In the genomic region with DNA sequence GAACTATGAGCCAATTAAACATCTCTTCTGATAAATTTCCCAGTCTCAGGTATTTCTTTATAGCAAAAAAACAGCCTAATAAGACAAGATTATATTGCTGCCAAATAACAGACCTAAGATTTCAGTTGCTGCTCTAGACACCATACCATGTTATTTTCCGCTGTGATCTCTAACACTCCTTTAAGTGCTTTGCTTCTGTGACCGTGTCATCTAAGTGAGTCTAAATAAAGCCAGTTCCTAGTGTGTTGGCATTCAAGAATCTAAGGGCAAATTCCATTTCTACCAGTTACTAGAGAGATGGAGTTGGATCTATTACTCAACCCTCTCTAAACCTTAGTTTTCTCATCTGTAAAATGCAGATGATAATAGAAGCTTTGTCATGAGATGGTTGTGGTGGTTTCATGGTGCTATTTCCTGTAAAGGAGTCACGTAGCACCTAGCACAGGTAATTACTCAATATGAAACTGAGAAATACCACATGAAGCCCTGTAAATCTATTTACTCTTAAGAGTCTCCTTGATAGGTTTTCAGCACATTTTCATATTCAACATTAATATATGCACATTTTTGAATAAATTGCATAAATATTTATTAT, we compare ENCODE assay signal across 12 cellular contexts. TPM values are rescaled to one million over a fixed set of nuclear protein-coding genes. Genes with fewer than 3 reads are reported as not detected.
DNase-seq lines count a peak whose midpoint lies in the region; ATAC-seq and TF ChIP-seq lines count a peak whose summit lies in the region.
"Had no signal": no experiment of that assay in that cellular context is flagged by ENCODE, and none has a peak within 500 bp of the region (broad histone marks: within the 10 kb centered on the region; RNA-seq: fewer than 3 reads in every experiment).

No MANE protein-coding gene starts in this region.

- H3K27ac Mint-ChIP-seq in T-helper 2 cell treated with Interferon-gamma antibody and Interleukin-4, amounts not matched to agents 5 μg/mL and 100 μg/mL, for 36 hours, result peak overlapping the region; percentile 61
- H3K27ac Mint-ChIP-seq in CD14-positive monocyte, result no peak overlapping the region
- H3K27ac Mint-ChIP-seq: activated naive CD4-positive, alpha-beta T cell treated with anti-CD3 and anti-CD28 coated beads, Interleukin-2, amount 10 ng/mL, durations not matched to agents 7 days and 5 days; WTC11 had no signal

- peaks cover 22% of the 10 kb centered on the region for H3K9me3 Mint-ChIP-seq in T-helper 2 cell treated with Interferon-gamma antibody and Interleukin-4, amounts not matched to agents 5 μg/mL and 100 μg/mL, for 36 hours
- peaks cover 0 to 13% (median 4%) of the 10 kb centered on the region in 7 donors for H3K9me3 Mint-ChIP-seq in CD14-positive monocyte
- H3K9me3 Mint-ChIP-seq: WTC11 had no signal

- DNase-seq in activated CD4-positive, CD25-positive, alpha-beta regulatory T cell treated with anti-CD3 and anti-CD28 coated beads, Interleukin-2, amount 50 U/mL, for 72 hours, result no peak
- DNase-seq in T-helper 2 cell treated with Interferon-gamma antibody and Interleukin-4, amounts not matched to agents 5 μg/mL and 100 μg/mL, for 36 hours (ENCODE audit: low spot score), result no peak
- DNase-seq in foreskin melanocyte, result no peak
- no peak for DNase-seq in Kasumi-1 (lab: John Stamatoyannopoulos, UW)
- no peak for DNase-seq in CD14-positive monocyte (ENCODE audit: low spot score)
- DNase-seq: activated naive CD4-positive, alpha-beta T cell treated with anti-CD3 and anti-CD28 coated beads, Interleukin-2, amount 10 ng/mL, durations not matched to agents 7 days and 5 days; lower lobe of right lung; stimulated activated CD4-positive, alpha-beta T cell treated with anti-CD3 and anti-CD28 coated beads, Interleukin-4, amount 100 ng/mL, for 4 hours had no signal

- peak; percentile 56 to 65 for ATAC-seq in activated CD4-positive, CD25-positive, alpha-beta regulatory T cell treated with anti-CD3 and anti-CD28 coated beads, Interleukin-2, amount 50 U/mL, for 24 hours
- ATAC-seq in GM21367 (IDR thresholded peaks at IDR 0.05; ENCODE audit: unreplicated experiment), result peak; percentile 92
- peak; percentile 60 for ATAC-seq in HG03045 (IDR thresholded peaks at IDR 0.05; ENCODE audit: unreplicated experiment)
- ATAC-seq: lower lobe of right lung, WTC11 had no signal

- no peaks in the 10 kb centered on the region for H3K27me3 Mint-ChIP-seq in T-helper 2 cell treated with Interferon-gamma antibody and Interleukin-4, amounts not matched to agents 5 μg/mL and 100 μg/mL, for 36 hours (ENCODE audit: low read depth)
- H3K27me3 Mint-ChIP-seq in CD14-positive monocyte (ENCODE audit: low read depth in 3 of 3), result no peaks in the 10 kb centered on the region
- H3K27me3 Mint-ChIP-seq: activated naive CD4-positive, alpha-beta T cell treated with anti-CD3 and anti-CD28 coated beads, Interleukin-2, amount 10 ng/mL, durations not matched to agents 7 days and 5 days had no signal

- H3K4me3 Mint-ChIP-seq in T-helper 2 cell treated with Interferon-gamma antibody and Interleukin-4, amounts not matched to agents 5 μg/mL and 100 μg/mL, for 36 hours, result no peak overlapping the region
- no peak overlapping the region for H3K4me3 Mint-ChIP-seq in CD14-positive monocyte
- H3K4me3 Mint-ChIP-seq: activated naive CD4-positive, alpha-beta T cell treated with anti-CD3 and anti-CD28 coated beads, Interleukin-2, amount 10 ng/mL, durations not matched to agents 7 days and 5 days; WTC11 had no signal

- intact Hi-C loops in CD14-positive monocyte (cut with micrococcal nuclease), result no loop called here

- no peaks in the 10 kb centered on the region for H3K36me3 Mint-ChIP-seq in T-helper 2 cell treated with Interferon-gamma antibody and Interleukin-4, amounts not matched to agents 5 μg/mL and 100 μg/mL, for 36 hours (ENCODE audit: low read depth)
- H3K36me3 Mint-ChIP-seq in CD14-positive monocyte, result no peaks in the 10 kb centered on the region
- H3K36me3 Mint-ChIP-seq: activated naive CD4-positive, alpha-beta T cell treated with anti-CD3 and anti-CD28 coated beads, Interleukin-2, amount 10 ng/mL, durations not matched to agents 7 days and 5 days; WTC11 had no signal

- peaks cover 7% of the 10 kb centered on the region for H3K4me1 Mint-ChIP-seq in T-helper 2 cell treated with Interferon-gamma antibody and Interleukin-4, amounts not matched to agents 5 μg/mL and 100 μg/mL, for 36 hours (ENCODE audit: low read depth)
- H3K4me1 Mint-ChIP-seq in CD14-positive monocyte, result no peaks in the 10 kb centered on the region
- H3K4me1 Mint-ChIP-seq: WTC11 had no signal

- TF ChIP-seq CTCF in CD14-positive monocyte (IDR thresholded peaks at IDR 0.05), result no peak

RNA-seq across cellular contexts. Expression of a gene that starts 40.5 kb away (rescaled TPM):
- not detected for polyA plus RNA-seq in CD14-positive monocyte
